ENCODE assay signal across 2 cellular contexts in the genomic region with DNA sequence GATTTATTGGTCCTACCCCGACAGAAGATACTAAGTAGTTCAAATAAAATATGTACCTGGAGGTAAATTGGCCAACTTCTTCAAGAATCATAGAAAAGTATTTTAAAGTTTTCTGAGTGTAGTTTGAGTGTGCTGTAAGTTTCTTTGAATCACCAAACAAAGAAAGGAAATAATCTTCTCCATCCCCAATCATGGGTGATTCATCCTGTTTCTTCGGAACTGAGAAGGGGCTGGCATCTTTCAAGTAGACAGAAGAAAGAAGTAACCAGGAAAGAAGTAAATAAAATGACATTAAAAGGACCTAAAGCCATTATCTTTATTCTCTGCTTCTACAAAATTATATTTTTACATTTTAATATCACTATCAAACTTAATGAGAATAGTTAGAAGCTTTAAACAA.
TF ChIP-seq lines count a peak whose summit lies in the region.

No MANE protein-coding gene starts in this region.

TF ChIP-seq in SK-N-SH, 30 proteins besides CTCF, POLR2A, EP300 and RAD21 (continued from another document):
- TF ChIP-seq REST (IDR thresholded peaks at IDR 0.05; ENCODE audit: low read depth, low read length) (no peak), PBX3 (IDR thresholded peaks at IDR 0.05) (peak; percentile 30; the same call in 1 of the 2 replicates)

TF ChIP-seq in WTC11, 78 proteins besides CTCF, POLR2A, EP300 and RAD21 (continued from another document):
- TF ChIP-seq, protein P1, sequence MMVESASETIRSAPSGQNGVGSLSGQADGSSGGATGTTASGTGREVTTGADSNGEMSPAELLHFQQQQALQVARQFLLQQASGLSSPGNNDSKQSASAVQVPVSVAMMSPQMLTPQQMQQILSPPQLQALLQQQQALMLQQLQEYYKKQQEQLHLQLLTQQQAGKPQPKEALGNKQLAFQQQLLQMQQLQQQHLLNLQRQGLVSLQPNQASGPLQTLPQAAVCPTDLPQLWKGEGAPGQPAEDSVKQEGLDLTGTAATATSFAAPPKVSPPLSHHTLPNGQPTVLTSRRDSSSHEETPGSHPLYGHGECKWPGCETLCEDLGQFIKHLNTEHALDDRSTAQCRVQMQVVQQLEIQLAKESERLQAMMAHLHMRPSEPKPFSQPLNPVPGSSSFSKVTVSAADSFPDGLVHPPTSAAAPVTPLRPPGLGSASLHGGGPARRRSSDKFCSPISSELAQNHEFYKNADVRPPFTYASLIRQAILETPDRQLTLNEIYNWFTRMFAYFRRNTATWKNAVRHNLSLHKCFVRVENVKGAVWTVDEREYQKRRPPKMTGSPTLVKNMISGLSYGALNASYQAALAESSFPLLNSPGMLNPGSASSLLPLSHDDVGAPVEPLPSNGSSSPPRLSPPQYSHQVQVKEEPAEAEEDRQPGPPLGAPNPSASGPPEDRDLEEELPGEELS (CRISPR knock-in tag; IDR thresholded peaks at IDR 0.05), result no peak
- TF ChIP-seq FOXP1 (CRISPR knock-in tag; IDR thresholded peaks at IDR 0.05; ENCODE audit: borderline replicate concordance) (no peak), MXD4 (CRISPR knock-in tag; IDR thresholded peaks at IDR 0.05; ENCODE audit: borderline replicate concordance) (no peak), KAT7 (CRISPR knock-in tag; IDR thresholded peaks at IDR 0.05; ENCODE audit: borderline replicate concordance) (no peak), TCF7 (CRISPR knock-in tag; IDR thresholded peaks at IDR 0.05; ENCODE audit: low read depth) (no peak), PREB (CRISPR knock-in tag; IDR thresholded peaks at IDR 0.05; ENCODE audit: borderline replicate concordance) (no peak), ZNF232 (CRISPR knock-in tag; IDR thresholded peaks at IDR 0.05) (no peak), GRHL2 (CRISPR knock-in tag; IDR thresholded peaks at IDR 0.05; ENCODE audit: insufficient replicate concordance, severe bottlenecking) (no peak), FOXJ3 (CRISPR knock-in tag; IDR thresholded peaks at IDR 0.05; ENCODE audit: borderline replicate concordance) (no peak), CREM (CRISPR knock-in tag; IDR thresholded peaks at IDR 0.05) (no peak)
- TF ChIP-seq, protein P2, sequence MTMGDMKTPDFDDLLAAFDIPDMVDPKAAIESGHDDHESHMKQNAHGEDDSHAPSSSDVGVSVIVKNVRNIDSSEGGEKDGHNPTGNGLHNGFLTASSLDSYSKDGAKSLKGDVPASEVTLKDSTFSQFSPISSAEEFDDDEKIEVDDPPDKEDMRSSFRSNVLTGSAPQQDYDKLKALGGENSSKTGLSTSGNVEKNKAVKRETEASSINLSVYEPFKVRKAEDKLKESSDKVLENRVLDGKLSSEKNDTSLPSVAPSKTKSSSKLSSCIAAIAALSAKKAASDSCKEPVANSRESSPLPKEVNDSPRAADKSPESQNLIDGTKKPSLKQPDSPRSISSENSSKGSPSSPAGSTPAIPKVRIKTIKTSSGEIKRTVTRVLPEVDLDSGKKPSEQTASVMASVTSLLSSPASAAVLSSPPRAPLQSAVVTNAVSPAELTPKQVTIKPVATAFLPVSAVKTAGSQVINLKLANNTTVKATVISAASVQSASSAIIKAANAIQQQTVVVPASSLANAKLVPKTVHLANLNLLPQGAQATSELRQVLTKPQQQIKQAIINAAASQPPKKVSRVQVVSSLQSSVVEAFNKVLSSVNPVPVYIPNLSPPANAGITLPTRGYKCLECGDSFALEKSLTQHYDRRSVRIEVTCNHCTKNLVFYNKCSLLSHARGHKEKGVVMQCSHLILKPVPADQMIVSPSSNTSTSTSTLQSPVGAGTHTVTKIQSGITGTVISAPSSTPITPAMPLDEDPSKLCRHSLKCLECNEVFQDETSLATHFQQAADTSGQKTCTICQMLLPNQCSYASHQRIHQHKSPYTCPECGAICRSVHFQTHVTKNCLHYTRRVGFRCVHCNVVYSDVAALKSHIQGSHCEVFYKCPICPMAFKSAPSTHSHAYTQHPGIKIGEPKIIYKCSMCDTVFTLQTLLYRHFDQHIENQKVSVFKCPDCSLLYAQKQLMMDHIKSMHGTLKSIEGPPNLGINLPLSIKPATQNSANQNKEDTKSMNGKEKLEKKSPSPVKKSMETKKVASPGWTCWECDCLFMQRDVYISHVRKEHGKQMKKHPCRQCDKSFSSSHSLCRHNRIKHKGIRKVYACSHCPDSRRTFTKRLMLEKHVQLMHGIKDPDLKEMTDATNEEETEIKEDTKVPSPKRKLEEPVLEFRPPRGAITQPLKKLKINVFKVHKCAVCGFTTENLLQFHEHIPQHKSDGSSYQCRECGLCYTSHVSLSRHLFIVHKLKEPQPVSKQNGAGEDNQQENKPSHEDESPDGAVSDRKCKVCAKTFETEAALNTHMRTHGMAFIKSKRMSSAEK (CRISPR knock-in tag; IDR thresholded peaks at IDR 0.05; ENCODE audit: borderline replicate concordance), result no peak
